Comparison of ENCODE assay signal across 8 cellular contexts in the genomic region with DNA sequence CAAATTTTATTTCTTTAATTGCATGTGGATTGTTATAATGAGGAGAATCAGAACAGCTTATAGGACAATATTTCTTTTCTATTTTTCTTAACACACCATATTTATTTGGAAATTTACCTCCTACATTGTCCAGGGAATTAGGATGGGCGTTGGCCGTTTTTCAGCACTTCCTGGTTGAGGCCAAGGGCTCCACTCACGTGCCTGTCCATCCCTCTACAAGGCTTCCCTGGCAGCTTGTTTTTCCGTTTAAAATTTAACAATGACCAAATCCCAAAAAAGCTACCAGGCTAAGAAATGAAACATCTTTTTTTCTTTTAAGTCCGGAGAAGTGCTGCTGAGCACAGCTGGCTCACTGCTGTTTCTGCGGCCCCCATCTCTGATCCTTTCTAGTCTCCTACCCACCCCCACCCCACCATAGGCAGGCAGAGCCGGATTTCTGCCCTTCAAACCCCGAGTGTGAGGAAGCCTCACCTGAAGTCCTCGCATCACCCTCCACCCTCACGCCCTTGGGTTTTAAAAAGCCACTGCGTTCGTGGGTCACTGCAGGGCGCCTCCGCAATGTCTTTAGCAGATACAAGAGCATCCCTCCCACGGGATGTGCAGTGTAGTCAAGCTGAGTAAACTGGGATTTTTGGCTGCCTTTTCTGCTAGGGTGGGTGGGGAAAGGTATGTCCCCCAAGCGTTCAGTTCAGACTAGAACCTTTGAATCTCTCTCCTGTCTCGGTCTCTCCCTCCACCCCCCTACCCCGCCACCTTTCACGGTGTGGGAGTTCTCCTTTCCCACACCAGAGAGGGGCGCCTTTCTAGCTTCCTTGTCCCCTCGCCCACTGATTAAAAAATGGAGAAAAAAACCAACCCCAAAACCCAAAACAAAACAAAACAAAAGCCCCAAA. TPM values are rescaled to one million over a fixed set of nuclear protein-coding genes. Genes with fewer than 3 reads are reported as not detected.
DNase-seq lines count a peak whose midpoint lies in the region; ATAC-seq lines count a peak whose summit lies in the region.

No MANE protein-coding gene starts in this region.

- DNase-seq in CD1c-positive myeloid dendritic cell (ENCODE audit: extremely low spot score) (peak; percentile 55), NCI-H526 treated with DMSO at 0.1 percent for 48 hours (lab: John Stamatoyannopoulos, UW) (peak; percentile 36), cerebellum (ENCODE audit: low spot score) (peak; percentile 19), left colon (peak; percentile 72 to 82)
- no peak for DNase-seq in stimulated activated naive CD8-positive, alpha-beta T cell treated with anti-CD3 and anti-CD28 coated beads, Interleukin-15, Interleukin-2, amounts not matched to agents 100 U/mL and 50 U/mL, for 24 hours

- peak; percentile 13 for ATAC-seq in GM19043 (IDR thresholded peaks at IDR 0.05; ENCODE audit: low read depth, unreplicated experiment)
- peak; percentile 40 for ATAC-seq in left colon
- peak; percentile 10 for ATAC-seq in stimulated activated naive CD8-positive, alpha-beta T cell treated with anti-CD3 and anti-CD28 coated beads, Interleukin-15, Interleukin-2, amounts not matched to agents 100 U/mL and 50 U/mL, for 24 hours
- ATAC-seq in HG02588 (IDR thresholded peaks at IDR 0.05; ENCODE audit: unreplicated experiment) = no peak
- no peak for ATAC-seq in GM21367 (IDR thresholded peaks at IDR 0.05; ENCODE audit: unreplicated experiment)

- intact Hi-C loops in left colon (cut with DNase I, micrococcal nuclease) = no loop called here

RNA-seq across cellular contexts. Expression of a gene that starts 0.8 kb away (rescaled TPM):
- total RNA-seq in cerebellum = 41.4 TPM
- 10 to 100 TPM; 72.8 to 73.2 TPM for total RNA-seq in left colon

Comparison
In these comparisons a context has a peak if more than half of its experiments do, and no peak if none do; other contexts are left out.
1. ATAC-seq: peak in GM19043 (single experiment), left colon (single experiment) and stimulated activated naive CD8-positive, alpha-beta T cell treated with anti-CD3 and anti-CD28 coated beads, Interleukin-15, Interleukin-2, amounts not matched to agents 100 U/mL and 50 U/mL, for 24 hours (single experiment); none in HG02588 (single experiment) and GM21367 (single experiment).